ENCODE assay signal across 9 cellular contexts in genomic region chr19:38004100-38004504, GRCh38.
DNase-seq lines count a peak whose midpoint lies in the region; ATAC-seq and TF ChIP-seq lines count a peak whose summit lies in the region.
"Had no signal": no experiment of that assay in that cellular context is flagged by ENCODE, and none has a peak within 500 bp of the region (broad histone marks: within the 10 kb centered on the region; RNA-seq: fewer than 3 reads in every experiment).

No MANE protein-coding gene starts in this region.

- H3K4me1 ChIP-seq in GM23248 (ENCODE audit: insufficient read depth), result peaks cover 41% of the 10 kb centered on the region
- H3K4me1 ChIP-seq in testis, result peaks cover 18% of the 10 kb centered on the region

- DNase-seq in GM23248, result peak; percentile 74
- no peak for DNase-seq in activated B cell treated with CpG ODN at 0.5 μM for 24 hours
- DNase-seq in testis, result no peak
- no peak for DNase-seq in DMS53 (lab: John Stamatoyannopoulos, UW)
- no peak for DNase-seq in NCI-H146 (lab: John Stamatoyannopoulos, UW)
- no peak for DNase-seq in GDM1 (lab: John Stamatoyannopoulos, UW)
- no peak for DNase-seq in activated effector memory CD4-positive, alpha-beta T cell treated with Interleukin-2 at 50 U/mL for 16 hours
- DNase-seq: stimulated activated CD4-positive, alpha-beta T cell treated with anti-CD3 and anti-CD28 coated beads, Interleukin-4, amount 100 ng/mL, for 24 hours had no signal

- H2AFZ ChIP-seq in GM23248, result peak overlapping the region; percentile 51

- H3F3A ChIP-seq in GM23248 (ENCODE audit: insufficient read depth), result peaks cover 37% of the 10 kb centered on the region

- ATAC-seq in activated B cell treated with CpG ODN at 0.5 μM for 24 hours (ENCODE audit: low read depth), result peak; percentile 6

- H3K36me3 Mint-ChIP-seq in activated B cell treated with CpG ODN at 0.5 μM for 24 hours (ENCODE audit: low read depth), result peaks cover 17% of the 10 kb centered on the region

- H3K9me3 ChIP-seq in GM23248 (ENCODE audit: low read depth), result no peaks in the 10 kb centered on the region
- H3K9me3 ChIP-seq in iPS-18c (ENCODE audit: control insufficient read depth, insufficient read depth, low read length), result no peaks in the 10 kb centered on the region
- no peaks in the 10 kb centered on the region for H3K9me3 ChIP-seq in testis

- intact Hi-C loops in activated B cell treated with CpG ODN at 0.5 μM for 24 hours (cut with micrococcal nuclease) (loop anchor here (1.0 kb wide), 1 partner anchor 76 kb away; no protein-coding TSS in a partner anchor), testis (cut with DNase I; ENCODE audit: low total_unique reads) (no loop called here)

- peak overlapping the region; percentile 90 for H3K4me2 ChIP-seq in GM23248 (ENCODE audit: unreplicated experiment)

- peak overlapping the region; percentile 98 for H3K27ac ChIP-seq in GM23248
- H3K27ac ChIP-seq in testis, result peak overlapping the region in 1 of 2 donors; percentile 22

- no peaks in the 10 kb centered on the region for H3K9me3 Mint-ChIP-seq in activated B cell treated with CpG ODN at 0.5 μM for 24 hours

- H3K36me3 ChIP-seq in GM23248 (ENCODE audit: low read depth), result no peaks in the 10 kb centered on the region
- no peaks in the 10 kb centered on the region for H3K36me3 ChIP-seq in testis (ENCODE audit: low read depth, missing control alignments)

- H3K9ac ChIP-seq in GM23248, result peak overlapping the region; percentile 92

- H3K79me2 ChIP-seq in GM23248 (ENCODE audit: insufficient read depth), result peaks cover 46% of the 10 kb centered on the region

- no peaks in the 10 kb centered on the region for H3K27me3 Mint-ChIP-seq in activated B cell treated with CpG ODN at 0.5 μM for 24 hours

- TF ChIP-seq CTCF in activated B cell treated with CpG ODN at 0.5 μM for 24 hours (IDR thresholded peaks at IDR 0.05) (no peak), testis (IDR thresholded peaks at IDR 0.05) (no peak)

- in situ Hi-C loops in GM23248 (cut with MboI), result no loop called here

- H3K4me3 Mint-ChIP-seq in activated B cell treated with CpG ODN at 0.5 μM for 24 hours, result no peak overlapping the region

- CTCF ChIA-PET in activated B cell treated with CpG ODN at 0.5 μM for 24 hours (lab: Charles Lee), result interaction anchor here (0.7 to 2.2 kb wide), 10 partner anchors 9 to 101 kb away, joined by 3 to 11 read pairs (median 4); no protein-coding TSS in a partner anchor

- H3K9me2 ChIP-seq in GM23248 (ENCODE audit: insufficient read depth), result no peaks in the 10 kb centered on the region

- H4K20me1 ChIP-seq in GM23248 (ENCODE audit: insufficient read depth), result no peaks in the 10 kb centered on the region

- H3K4me3 ChIP-seq in GM23248, result peak overlapping the region; percentile 60
- peak overlapping the region; percentile 17 for H3K4me3 ChIP-seq in iPS-18c (ENCODE audit: insufficient read depth, low read depth, low read length)
- peak overlapping the region; percentile 3 to 21 for H3K4me3 ChIP-seq in testis

- WGBS in GM23248 (ENCODE audit: low coverage in 1 of 2, low lambda C conversion rate in 2 of 2, missing lambda C conversion rate in 2 of 2), 2 experiments, result 0 to 3% methylated on average over 3 of the region's 3 CpGs
- WGBS in testis, 2 donors, result 31 to 37% methylated on average over 3 of the region's 3 CpGs

- H3K4me1 Mint-ChIP-seq in activated B cell treated with CpG ODN at 0.5 μM for 24 hours, result peaks cover 39% of the 10 kb centered on the region

- no peak for TF ChIP-seq POLR2A in testis (IDR thresholded peaks at IDR 0.05)

- POLR2A ChIA-PET in activated B cell treated with CpG ODN at 0.5 μM for 24 hours (lab: Charles Lee), result interaction anchor here (0.6 to 4.8 kb wide), 22 partner anchors 9 to 101 kb away, joined by 3 to 66 read pairs (median 13); partner anchors contain the start of genes SIPA1L3 and WDR87

- no peak overlapping the region for H3K27ac Mint-ChIP-seq in activated B cell treated with CpG ODN at 0.5 μM for 24 hours

- no peaks in the 10 kb centered on the region for H3K27me3 ChIP-seq in GM23248 (replicated peaks; ENCODE audit: insufficient read depth)
- H3K27me3 ChIP-seq in testis, result no peaks in the 10 kb centered on the region
